In genomic region chr11:108847288-108847687, GRCh38 we compare ENCODE assay signal across 25 cellular contexts.
DNase-seq lines count a peak whose midpoint lies in the region; ATAC-seq, FAIRE-seq and TF ChIP-seq lines count a peak whose summit lies in the region.
"Had no signal": no experiment of that assay in that cellular context is flagged by ENCODE, and none has a peak within 500 bp of the region (broad histone marks: within the 10 kb centered on the region; RNA-seq: fewer than 3 reads in every experiment).

No MANE protein-coding gene starts in this region.

- TF ChIP-seq RAD21 in SK-N-SH (IDR thresholded peaks at IDR 0.05; ENCODE audit: low read length): peak; percentile 11; the same call in 1 of the 2 replicates

- no peaks in the 10 kb centered on the region for H3F3A ChIP-seq in SK-N-SH (replicated peaks; ENCODE audit: insufficient read depth)

- peak; percentile 23 to 83; a peak in 2 of 4 replicates for TF ChIP-seq EP300 in SK-N-SH (IDR thresholded peaks at IDR 0.05; ENCODE audit: borderline replicate concordance in 1 of 2, low read depth in 1 of 2, low read length in 1 of 2)

- TF ChIP-seq CTCF in SK-N-SH (IDR thresholded peaks at IDR 0.05) (no peak), WTC11 (IDR thresholded peaks at IDR 0.05) (no peak), astrocyte (IDR thresholded peaks at IDR 0.05; ENCODE audit: insufficient read depth, low read depth, low read length) (no peak), nephron (IDR thresholded peaks at IDR 0.05; ENCODE audit: unreplicated experiment in 3 of 3) (no peak), mucosa of descending colon (IDR thresholded peaks at IDR 0.05) (no peak)

- intact Hi-C loops in mucosa of descending colon (cut with DNase I, micrococcal nuclease): no loop called here

- H3K27me3 ChIP-seq in SK-N-SH (ENCODE audit: insufficient read depth): no peaks in the 10 kb centered on the region
- H3K27me3 ChIP-seq in astrocyte (ENCODE audit: insufficient read depth, low read length): no peaks in the 10 kb centered on the region
- H3K27me3 ChIP-seq: BE2C; BLaER1 treated with 17β-estradiol and CSF1 and Interleukin-3, amounts not matched to agents 10 nM and 100 nM had no signal

- H2AFZ ChIP-seq in SK-N-SH (ENCODE audit: low read depth): no peak overlapping the region
- no peak overlapping the region for H2AFZ ChIP-seq in astrocyte (ENCODE audit: low read depth, low read length)
- H2AFZ ChIP-seq: GM23248 had no signal

- H3K9me3 Mint-ChIP-seq in WTC11 (no peaks in the 10 kb centered on the region), astrocyte (ENCODE audit: unreplicated experiment) (no peaks in the 10 kb centered on the region), nephron (no peaks in the 10 kb centered on the region)
- H3K9me3 Mint-ChIP-seq: CD14-positive monocyte; CD4-positive, alpha-beta T cell; CD8-positive, alpha-beta memory T cell had no signal

- no peaks in the 10 kb centered on the region for H3K9me3 ChIP-seq in SK-N-SH
- H3K9me3 ChIP-seq in astrocyte (ENCODE audit: insufficient read depth, low read depth, low read length): no peaks in the 10 kb centered on the region
- no peaks in the 10 kb centered on the region for H3K9me3 ChIP-seq in mucosa of descending colon
- H3K9me3 ChIP-seq: A549; BE2C; BLaER1 treated with 17β-estradiol and CSF1 and Interleukin-3, amounts not matched to agents 10 nM and 100 nM had no signal

- POLR2A ChIA-PET in SK-N-SH (lab: Yijun Ruan, JAX) (no interaction called here), WTC11 (lab: Charles Lee) (no interaction called here)

- H3K36me3 Mint-ChIP-seq in WTC11 (no peaks in the 10 kb centered on the region), astrocyte (ENCODE audit: low read depth, unreplicated experiment) (no peaks in the 10 kb centered on the region), nephron (ENCODE audit: low read depth) (peaks cover 12% of the 10 kb centered on the region)

- no peak for TF ChIP-seq POLR2A in H54 (IDR thresholded peaks at IDR 0.05; ENCODE audit: low read depth, low read length)

- ATAC-seq in WTC11 (no peak), mucosa of descending colon (no peak), HG02973 (IDR thresholded peaks at IDR 0.05; ENCODE audit: unreplicated experiment) (no peak)
- ATAC-seq: A549 had no signal

- H3K4me2 ChIP-seq in SK-N-SH (no peak overlapping the region), astrocyte (ENCODE audit: low read length) (no peak overlapping the region)
- H3K4me2 ChIP-seq: A549; BLaER1 treated with 17β-estradiol and CSF1 and Interleukin-3, amounts not matched to agents 10 nM and 100 nM had no signal

- FAIRE-seq in astrocyte (lab: Jason Lieb, UNC) (peak; percentile 71), H54 (lab: Jason Lieb, UNC) (no peak)
- FAIRE-seq: A549, D721Med, GM12892 had no signal

- DNase-seq in SK-N-SH: peak; percentile 43
- no peak for DNase-seq in WTC11 (ENCODE audit: low spot score)
- DNase-seq in astrocyte (ENCODE audit: low read depth): no peak
- DNase-seq in mucosa of descending colon: no peak
- no peak for DNase-seq in KG1 (lab: John Stamatoyannopoulos, UW)
- no peak for DNase-seq in H54 (ENCODE audit: insufficient read length, low spot score)
- DNase-seq: 8988T; ACHN; AML-193; BE2C; CD4-positive, alpha-beta T cell; CD8-positive, alpha-beta memory T cell; DMS 273 treated with DMSO at 0.1 percent for 48 hours; DMS79; EL; GDM1; GM23248; HCEC 1CT had no signal

- H3K79me2 ChIP-seq in SK-N-SH (ENCODE audit: insufficient read depth) (no peaks in the 10 kb centered on the region), astrocyte (ENCODE audit: insufficient read depth, low read length) (no peaks in the 10 kb centered on the region)

- H4K20me1 ChIP-seq in SK-N-SH (ENCODE audit: insufficient read depth) (no peaks in the 10 kb centered on the region), astrocyte (ENCODE audit: insufficient read depth, low read length) (no peaks in the 10 kb centered on the region)

- H3K27ac ChIP-seq in SK-N-SH (ENCODE audit: low read depth in 2 of 2, low read length in 1 of 2) (no peak overlapping the region), astrocyte (ENCODE audit: low read depth, low read length) (no peak overlapping the region)
- H3K27ac ChIP-seq: A549; BLaER1 treated with 17β-estradiol and CSF1 and Interleukin-3, amounts not matched to agents 10 nM and 100 nM; GM23248 had no signal

- H3K4me3 ChIP-seq in SK-N-SH (ENCODE audit: low read depth in 2 of 2, low read length in 1 of 2) (no peak overlapping the region), astrocyte (ENCODE audit: insufficient read depth, low read depth, low read length) (no peak overlapping the region), mucosa of descending colon (no peak overlapping the region)
- H3K4me3 ChIP-seq: A549; BLaER1 treated with 17β-estradiol and CSF1 and Interleukin-3, amounts not matched to agents 10 nM and 100 nM; GM23248 had no signal

- H3K27me3 Mint-ChIP-seq in WTC11 (ENCODE audit: low read depth) (no peaks in the 10 kb centered on the region), astrocyte (ENCODE audit: low read depth, unreplicated experiment) (no peaks in the 10 kb centered on the region), nephron (ENCODE audit: low read depth) (no peaks in the 10 kb centered on the region)
- H3K27me3 Mint-ChIP-seq: CD4-positive, alpha-beta T cell; CD8-positive, alpha-beta memory T cell had no signal

- H3K27ac Mint-ChIP-seq in WTC11: peak overlapping the region; percentile 11; the same call in 1 of the 2 replicates
- H3K27ac Mint-ChIP-seq in astrocyte (ENCODE audit: unreplicated experiment): no peak overlapping the region
- H3K27ac Mint-ChIP-seq in nephron: peak overlapping the region; percentile 56 to 71 (median 64)
- H3K27ac Mint-ChIP-seq: CD14-positive monocyte; CD4-positive, alpha-beta T cell had no signal

- H3K4me1 ChIP-seq in SK-N-SH (ENCODE audit: control insufficient read depth in 1 of 2, insufficient read depth in 2 of 2, low read depth in 1 of 2, low read length in 1 of 2): peaks cover 4 to 8% of the 10 kb centered on the region in 2 experiments; a peak in 3 of 4 replicates
- H3K4me1 ChIP-seq in astrocyte (ENCODE audit: insufficient read depth, low read length): no peaks in the 10 kb centered on the region
- H3K4me1 ChIP-seq in mucosa of descending colon (ENCODE audit: low read depth): no peaks in the 10 kb centered on the region
- H3K4me1 ChIP-seq: BLaER1 treated with 17β-estradiol and CSF1 and Interleukin-3, amounts not matched to agents 10 nM and 100 nM had no signal

- no peak overlapping the region for H3K4me3 Mint-ChIP-seq in WTC11
- no peak overlapping the region for H3K4me3 Mint-ChIP-seq in astrocyte (ENCODE audit: unreplicated experiment)
- no peak overlapping the region for H3K4me3 Mint-ChIP-seq in nephron
- H3K4me3 Mint-ChIP-seq: CD14-positive monocyte; CD4-positive, alpha-beta T cell; CD8-positive, alpha-beta memory T cell had no signal

- 37% methylated on average over 2 of the region's 2 CpGs for WGBS in SK-N-SH (ENCODE audit: low lambda C conversion rate)

- no peak overlapping the region for H3K9ac ChIP-seq in SK-N-SH
- H3K9ac ChIP-seq in astrocyte (ENCODE audit: low read length): no peak overlapping the region
- H3K9ac ChIP-seq: BLaER1 treated with 17β-estradiol and CSF1 and Interleukin-3, amounts not matched to agents 10 nM and 100 nM; GM23248 had no signal

- H3K4me1 Mint-ChIP-seq in WTC11 (no peaks in the 10 kb centered on the region), astrocyte (ENCODE audit: low read depth, unreplicated experiment) (no peaks in the 10 kb centered on the region), nephron (peaks cover 8% of the 10 kb centered on the region)
- H3K4me1 Mint-ChIP-seq: CD14-positive monocyte had no signal

- CTCF ChIA-PET in SK-N-SH (lab: Yijun Ruan, JAX) (interaction anchor here (1.0 to 1.5 kb wide), 2 partner anchors 88 to 92 kb away, joined by 3 read pairs; no protein-coding TSS in a partner anchor), WTC11 (lab: Charles Lee) (interaction anchor here (1.0 kb wide), 1 partner anchor 24 kb away, joined by 4 read pairs; no protein-coding TSS in a partner anchor)

- H3K9me2 ChIP-seq in SK-N-SH: no peaks in the 10 kb centered on the region

- peaks cover 0 to 19% of the 10 kb centered on the region in 2 experiments for H3K36me3 ChIP-seq in SK-N-SH (replicated peaks in 1 of 2; ENCODE audit: control insufficient read depth in 1 of 2, insufficient read depth in 2 of 2, low read length in 1 of 2)
- H3K36me3 ChIP-seq in astrocyte (ENCODE audit: insufficient read depth, low read length): peaks cover 5% of the 10 kb centered on the region
- no peaks in the 10 kb centered on the region for H3K36me3 ChIP-seq in mucosa of descending colon (ENCODE audit: low read depth)
- H3K36me3 ChIP-seq: BE2C had no signal

TF ChIP-seq in SK-N-SH, 30 proteins besides CTCF, POLR2A, EP300 and RAD21 (continues in another document):
- TF ChIP-seq, protein P1, sequence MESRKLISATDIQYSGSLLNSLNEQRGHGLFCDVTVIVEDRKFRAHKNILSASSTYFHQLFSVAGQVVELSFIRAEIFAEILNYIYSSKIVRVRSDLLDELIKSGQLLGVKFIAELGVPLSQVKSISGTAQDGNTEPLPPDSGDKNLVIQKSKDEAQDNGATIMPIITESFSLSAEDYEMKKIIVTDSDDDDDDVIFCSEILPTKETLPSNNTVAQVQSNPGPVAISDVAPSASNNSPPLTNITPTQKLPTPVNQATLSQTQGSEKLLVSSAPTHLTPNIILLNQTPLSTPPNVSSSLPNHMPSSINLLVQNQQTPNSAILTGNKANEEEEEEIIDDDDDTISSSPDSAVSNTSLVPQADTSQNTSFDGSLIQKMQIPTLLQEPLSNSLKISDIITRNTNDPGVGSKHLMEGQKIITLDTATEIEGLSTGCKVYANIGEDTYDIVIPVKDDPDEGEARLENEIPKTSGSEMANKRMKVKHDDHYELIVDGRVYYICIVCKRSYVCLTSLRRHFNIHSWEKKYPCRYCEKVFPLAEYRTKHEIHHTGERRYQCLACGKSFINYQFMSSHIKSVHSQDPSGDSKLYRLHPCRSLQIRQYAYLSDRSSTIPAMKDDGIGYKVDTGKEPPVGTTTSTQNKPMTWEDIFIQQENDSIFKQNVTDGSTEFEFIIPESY (IDR thresholded peaks at IDR 0.05; ENCODE audit: borderline replicate concordance, low read depth): 0 out of 2 replicates have a peak, but pooled peaks have one; percentile 18

TF ChIP-seq in WTC11, 78 proteins besides CTCF, POLR2A, EP300 and RAD21:
- no peak for TF ChIP-seq RORB (CRISPR knock-in tag; IDR thresholded peaks at IDR 0.05)
- TF ChIP-seq MYBL2 (CRISPR knock-in tag; IDR thresholded peaks at IDR 0.05): no peak
- TF ChIP-seq ETV6 (CRISPR knock-in tag; IDR thresholded peaks at IDR 0.05): no peak
- TF ChIP-seq OVOL2 (CRISPR knock-in tag; IDR thresholded peaks at IDR 0.05; ENCODE audit: borderline replicate concordance): no peak
- no peak for TF ChIP-seq IRF2 (CRISPR knock-in tag; IDR thresholded peaks at IDR 0.05; ENCODE audit: borderline replicate concordance, low read depth)
- no peak for TF ChIP-seq ZNF416 (CRISPR knock-in tag; IDR thresholded peaks at IDR 0.05)

Comparison
In these comparisons a context has a peak if more than half of its experiments do, and no peak if none do; other contexts are left out.
1. Of the 6 proteins assayed by ChIP-seq in both WTC11 and SK-N-SH: peak only in WTC11: none; only in SK-N-SH: FOXJ3 and TEAD4; in both: none; in neither: 4.